ENCODE assay signal across 8 cellular contexts in genomic region chr16:81181013-81181720, GRCh38. TPM values are rescaled to one million over a fixed set of nuclear protein-coding genes. Genes with fewer than 3 reads are reported as not detected.
A peak's percentile ranks its signal among the peaks of the same experiment; 100 is the strongest.
DNase-seq lines count a peak whose midpoint lies in the region; ATAC-seq, FAIRE-seq and TF ChIP-seq lines count a peak whose summit lies in the region.

No MANE protein-coding gene starts in this region.

- H3K27ac ChIP-seq in coronary artery = peak overlapping the region; percentile 72 to 85

- in situ Hi-C loops in Caki2 (cut with HindIII; ENCODE audit: low pct_unique_long_range_greater_than_20kb, low sequenced_read_pairs) = no loop called here

- ATAC-seq in left lobe of liver = peak; percentile 48
- no peak for ATAC-seq in HG02678 (IDR thresholded peaks at IDR 0.05; ENCODE audit: unreplicated experiment)
- ATAC-seq in GM18907 (IDR thresholded peaks at IDR 0.05; ENCODE audit: unreplicated experiment) = no peak

- DNase-seq in Caki2 (ENCODE audit: low read depth) (peak; percentile 91), NCI-H146 treated with DMSO at 0.1 percent for 48 hours (lab: John Stamatoyannopoulos, UW; ENCODE audit: unreplicated experiment) (peak; percentile 4), coronary artery (ENCODE audit: low spot score) (peak; percentile 83), left lobe of liver (ENCODE audit: low spot score) (peak; percentile 47), urothelium cell line (ENCODE audit: low spot score) (peak; percentile 90), COR-L47 (lab: John Stamatoyannopoulos, UW) (no peak)

- H3K4me3 ChIP-seq in coronary artery = peak overlapping the region; percentile 21

- no peak for TF ChIP-seq CTCF in coronary artery (IDR thresholded peaks at IDR 0.05)

- FAIRE-seq in urothelium cell line (lab: Jason Lieb, UNC) = no peak

RNA-seq across cellular contexts. Expression of gene BCO1, which starts 57.3 kb away (rescaled TPM):
- 3.7 and 13.7 TPM in 2 replicates for total RNA-seq in Caki2 (2014; rRNA removed; shearing (Covaris generic); ENCODE audit: low replicate concordance)
- 0.25 TPM for total RNA-seq in left lobe of liver
